In genomic region chr2:20213651-20214565, GRCh38 we compare ENCODE assay signal across 10 cellular contexts. TPM values are rescaled to one million over a fixed set of nuclear protein-coding genes. Genes with fewer than 3 reads are reported as not detected.
DNase-seq lines count a peak whose midpoint lies in the region; ATAC-seq and TF ChIP-seq lines count a peak whose summit lies in the region.
"Had no signal": no experiment of that assay in that cellular context is flagged by ENCODE, and none has a peak within 500 bp of the region (broad histone marks: within the 10 kb centered on the region; RNA-seq: fewer than 3 reads in every experiment).

No MANE protein-coding gene starts in this region.

- TF ChIP-seq CTCF in RWPE1 (conservative IDR thresholded peaks at IDR 0.05; ENCODE audit: low read depth): no peak
- TF ChIP-seq CTCF in mesothelial cell of epicardium (IDR thresholded peaks at IDR 0.05; ENCODE audit: unreplicated experiment): no peak
- TF ChIP-seq CTCF in colonic mucosa (IDR thresholded peaks at IDR 0.05): no peak
- no peak for TF ChIP-seq CTCF in left ventricle myocardium inferior (IDR thresholded peaks at IDR 0.05; ENCODE audit: borderline replicate concordance)

- H3K27me3 Mint-ChIP-seq in mesothelial cell of epicardium (ENCODE audit: low read depth): no peaks in the 10 kb centered on the region

- peak overlapping the region in 1 of 2 donors; percentile 56 for H3K9ac ChIP-seq in colonic mucosa (ENCODE audit: low read depth in 2 of 2, low read length in 2 of 2)

- peak overlapping the region; percentile 88 for H3K27ac Mint-ChIP-seq in mesothelial cell of epicardium

- intact Hi-C loops in colonic mucosa (cut with DNase I) (no loop called here), left ventricle myocardium inferior (cut with micrococcal nuclease) (no loop called here)

- no peaks in the 10 kb centered on the region for H3K4me1 ChIP-seq in colonic mucosa
- no peaks in the 10 kb centered on the region for H3K4me1 ChIP-seq in left ventricle myocardium inferior

- H3K27me3 ChIP-seq in colonic mucosa: no peaks in the 10 kb centered on the region
- H3K27me3 ChIP-seq in left ventricle myocardium inferior (ENCODE audit: low read depth): no peaks in the 10 kb centered on the region
- H3K27me3 ChIP-seq: cardiac muscle cell had no signal

- DNase-seq in DMS53 treated with DMSO at 0.1 percent for 48 hours (lab: John Stamatoyannopoulos, UW; ENCODE audit: unreplicated experiment) (peak; percentile 84), RWPE1 (ENCODE audit: low spot score) (no peak), mesothelial cell of epicardium (ENCODE audit: low spot score in 2 of 2, unreplicated experiment in 2 of 2) (no peak), colonic mucosa (no peak), left ventricle myocardium inferior (no peak), erythroblast (lab: John Stamatoyannopoulos, UW) (no peak), AG20443 (ENCODE audit: low spot score) (no peak)
- DNase-seq: SIG-M5 had no signal

- H3K9me3 ChIP-seq in colonic mucosa: no peaks in the 10 kb centered on the region
- no peaks in the 10 kb centered on the region for H3K9me3 ChIP-seq in left ventricle myocardium inferior (replicated peaks)

- POLR2A ChIA-PET in RWPE1 (lab: Yijun Ruan, JAX; ENCODE audit: low non-redundant PET): interaction anchor here (1.0 to 1.9 kb wide), 3 partner anchors 9 to 30 kb away, joined by 3 to 10 read pairs (median 6); partner anchors contain the start of gene SDC1

- no peak overlapping the region for H3K4me3 Mint-ChIP-seq in mesothelial cell of epicardium

- no peak for TF ChIP-seq POLR2A in erythroblast (IDR thresholded peaks at IDR 0.05; ENCODE audit: low read length)

- peak; percentile 47 for ATAC-seq in HG03342 (IDR thresholded peaks at IDR 0.05; ENCODE audit: unreplicated experiment)

- H3K36me3 ChIP-seq in colonic mucosa: no peaks in the 10 kb centered on the region
- no peaks in the 10 kb centered on the region for H3K36me3 ChIP-seq in left ventricle myocardium inferior
- H3K36me3 ChIP-seq: cardiac muscle cell had no signal

- CTCF ChIA-PET in RWPE1 (lab: Yijun Ruan, JAX): interaction anchor here (1.0 to 1.2 kb wide), 2 partner anchors 11 to 108 kb away, joined by 3 read pairs; partner anchors contain the start of gene SDC1

- H3K27ac ChIP-seq in RWPE1 (peak overlapping the region; percentile 100), colonic mucosa (no peak overlapping the region), left ventricle myocardium inferior (replicated peaks) (no peak overlapping the region)
- H3K27ac ChIP-seq: cardiac muscle cell had no signal

- H3K4me3 ChIP-seq in colonic mucosa (no peak overlapping the region), left ventricle myocardium inferior (no peak overlapping the region)
- H3K4me3 ChIP-seq: cardiac muscle cell had no signal

- peaks cover 33% of the 10 kb centered on the region for H3K4me1 Mint-ChIP-seq in mesothelial cell of epicardium

- H3K9me3 Mint-ChIP-seq in mesothelial cell of epicardium: no peaks in the 10 kb centered on the region

- H3K36me3 Mint-ChIP-seq in mesothelial cell of epicardium: no peaks in the 10 kb centered on the region

RNA-seq across cellular contexts. Expression of gene SDC1, which starts 11.0 kb away (rescaled TPM):
- total RNA-seq in mesothelial cell of epicardium (45.5 to 50.7 TPM (median 48.3 TPM) in 3 replicates), colonic mucosa (100 to 1,000 TPM; 156 to 213 TPM), left ventricle myocardium inferior (0.41 TPM)

Comparison
In these comparisons a context has a peak if more than half of its experiments do, and no peak if none do; other contexts are left out.
1. RNA of gene SDC1, which starts 11.0 kb away (total RNA-seq): 156 to 213 TPM in colonic mucosa and 45.5 to 50.7 TPM in mesothelial cell of epicardium; 0.41 TPM in left ventricle myocardium inferior (single experiment); every median in the first group is over 10 times any median in the second.